9 cellular contexts compared by ENCODE assay signal in genomic region chr3:40623567-40623966, GRCh38.
DNase-seq lines count a peak whose midpoint lies in the region; ATAC-seq and TF ChIP-seq lines count a peak whose summit lies in the region.
"Had no signal": no experiment of that assay in that cellular context is flagged by ENCODE, and none has a peak within 500 bp of the region (broad histone marks: within the 10 kb centered on the region; RNA-seq: fewer than 3 reads in every experiment).

No MANE protein-coding gene starts in this region.

- WGBS in heart right ventricle, 2 donors: 9 to 19% methylated on average over 1 of the region's 1 CpG
- WGBS in smooth muscle cell (ENCODE audit: low lambda C conversion rate): 68% methylated on average over 1 of the region's 1 CpG

- H3K27me3 Mint-ChIP-seq in activated CD4-positive, alpha-beta T cell treated with anti-CD3 and anti-CD28 coated beads, Interleukin-2, amount 10 ng/mL, durations not matched to agents 24 days and 14 days: peaks cover 2% of the 10 kb centered on the region

- H3K9ac ChIP-seq in smooth muscle cell (ENCODE audit: low read depth): no peak overlapping the region

- H3K9me3 ChIP-seq in heart right ventricle (peaks cover 0 to 33% (median 13%) of the 10 kb centered on the region in 11 donors), smooth muscle cell (replicated peaks; ENCODE audit: low read depth) (no peaks in the 10 kb centered on the region)

- H4K20me1 ChIP-seq in smooth muscle cell (ENCODE audit: low read depth): no peaks in the 10 kb centered on the region

- H3K4me3 ChIP-seq in heart right ventricle (no peak overlapping the region), smooth muscle cell (no peak overlapping the region)
- H3K4me3 ChIP-seq: lung had no signal

- no peak overlapping the region for H3K27ac Mint-ChIP-seq in activated CD4-positive, alpha-beta T cell treated with anti-CD3 and anti-CD28 coated beads, Interleukin-2, amount 10 ng/mL, durations not matched to agents 24 days and 14 days

- no peaks in the 10 kb centered on the region for H3F3A ChIP-seq in smooth muscle cell (ENCODE audit: low read depth)

- no peak overlapping the region for H3K4me3 Mint-ChIP-seq in activated CD4-positive, alpha-beta T cell treated with anti-CD3 and anti-CD28 coated beads, Interleukin-2, amount 10 ng/mL, durations not matched to agents 24 days and 14 days

- H2AFZ ChIP-seq in smooth muscle cell (ENCODE audit: low read depth): no peak overlapping the region

- intact Hi-C loops in activated CD4-positive, alpha-beta T cell treated with anti-CD3 and anti-CD28 coated beads, Interleukin-2, amount 10 ng/mL, durations not matched to agents 24 days and 14 days (cut with micrococcal nuclease): no loop called here
- intact Hi-C loops in heart right ventricle (cut with DNase I): no loop called here

- H3K79me2 ChIP-seq in smooth muscle cell (ENCODE audit: low read depth): no peaks in the 10 kb centered on the region

- ATAC-seq in HG03039 (IDR thresholded peaks at IDR 0.05; ENCODE audit: unreplicated experiment) (peak; percentile 91), heart right ventricle (peak in 5 of 8 donors; percentile 49 to 91 (median 65))

- H3K4me1 ChIP-seq in heart right ventricle (peaks cover 0 to 7% (median 0%) of the 10 kb centered on the region in 9 donors), smooth muscle cell (ENCODE audit: low read depth) (no peaks in the 10 kb centered on the region)

- H3K4me2 ChIP-seq in smooth muscle cell: no peak overlapping the region

- peaks cover under 1% of the 10 kb centered on the region for H3K36me3 Mint-ChIP-seq in activated CD4-positive, alpha-beta T cell treated with anti-CD3 and anti-CD28 coated beads, Interleukin-2, amount 10 ng/mL, durations not matched to agents 24 days and 14 days (ENCODE audit: low read depth)

- TF ChIP-seq CTCF in heart right ventricle (IDR thresholded peaks at IDR 0.05) (no peak), smooth muscle cell (IDR thresholded peaks at IDR 0.05; ENCODE audit: borderline replicate concordance, insufficient read depth, poor library complexity, severe bottlenecking) (no peak)

- H3K27ac ChIP-seq in heart right ventricle (no peak overlapping the region), smooth muscle cell (ENCODE audit: low read depth) (no peak overlapping the region)

- H3K36me3 ChIP-seq in heart right ventricle (no peaks in the 10 kb centered on the region), smooth muscle cell (ENCODE audit: low read depth) (no peaks in the 10 kb centered on the region)

- peak; percentile 86 for DNase-seq in activated CD4-positive, alpha-beta T cell treated with anti-CD3 and anti-CD28 coated beads, Interleukin-2, amount 10 ng/mL, durations not matched to agents 24 days and 14 days
- no peak for DNase-seq in activated CD4-positive, alpha-beta T cell treated with anti-CD3 and anti-CD28 coated beads, Interleukin-2, amount 50 U/mL, for 4 hours
- DNase-seq in RPMI7951 (ENCODE audit: low read depth) (peak; percentile 93), heart right ventricle (no peak), dermis blood vessel endothelial cell (no peak), smooth muscle cell (lab: John Stamatoyannopoulos, UW; ENCODE audit: unreplicated experiment) (no peak), mesenteric fat pad (ENCODE audit: low spot score) (no peak)

- H3K4me1 Mint-ChIP-seq in activated CD4-positive, alpha-beta T cell treated with anti-CD3 and anti-CD28 coated beads, Interleukin-2, amount 10 ng/mL, durations not matched to agents 24 days and 14 days: peaks cover 3% of the 10 kb centered on the region

- peaks cover 12% of the 10 kb centered on the region for H3K9me3 Mint-ChIP-seq in activated CD4-positive, alpha-beta T cell treated with anti-CD3 and anti-CD28 coated beads, Interleukin-2, amount 10 ng/mL, durations not matched to agents 24 days and 14 days

- H3K27me3 ChIP-seq in heart right ventricle: no peaks in the 10 kb centered on the region
- H3K27me3 ChIP-seq in smooth muscle cell (ENCODE audit: low read depth): no peaks in the 10 kb centered on the region

Comparison
In these comparisons a context has a peak if more than half of its experiments do, and no peak if none do; other contexts are left out.
1. DNase-seq: peak in activated CD4-positive, alpha-beta T cell treated with anti-CD3 and anti-CD28 coated beads, Interleukin-2, amount 10 ng/mL, durations not matched to agents 24 days and 14 days (single experiment) and RPMI7951 (single experiment); none in activated CD4-positive, alpha-beta T cell treated with anti-CD3 and anti-CD28 coated beads, Interleukin-2, amount 50 U/mL, for 4 hours (0 of 2), heart right ventricle (0 of 2), dermis blood vessel endothelial cell (single experiment), smooth muscle cell (single experiment) and mesenteric fat pad (single experiment).